8 cellular contexts compared by ENCODE assay signal in genomic region chr9:136483589-136484152, GRCh38. TPM values are rescaled to one million over a fixed set of nuclear protein-coding genes. Genes with fewer than 3 reads are reported as not detected.
A peak's percentile ranks its signal among the peaks of the same experiment; 100 is the strongest.
DNase-seq lines count a peak whose midpoint lies in the region; ATAC-seq and TF ChIP-seq lines count a peak whose summit lies in the region.

No MANE protein-coding gene starts in this region.

- H3K4me3 ChIP-seq in BLaER1 treated with 17β-estradiol and CSF1 and Interleukin-3, amounts not matched to agents 10 nM and 100 nM: peak overlapping the region; percentile 54 to 79 (median 67)
- peak overlapping the region; percentile 73 for H3K4me3 ChIP-seq in coronary artery

- DNase-seq in GM19240 (ENCODE audit: insufficient read length, low spot score) (peak; percentile 94), NCI-H524 (lab: John Stamatoyannopoulos, UW) (peak; percentile 92 to 93), coronary artery (ENCODE audit: low spot score) (peak; percentile 93), left lobe of liver (ENCODE audit: low spot score) (peak; percentile 95)
- peak; percentile 99 for DNase-seq in activated CD4-positive, alpha-beta T cell treated with anti-CD3 and anti-CD28 coated beads, Interleukin-2, amount 10 ng/mL, durations not matched to agents 24 days and 14 days
- peak; percentile 95 to 97 for DNase-seq in stimulated activated CD4-positive, alpha-beta T cell treated with anti-CD3 and anti-CD28 coated beads, Interleukin-2, amount 100 ng/mL, for 24 hours

- no peak for TF ChIP-seq CTCF in coronary artery (IDR thresholded peaks at IDR 0.05)

- H3K4me3 Mint-ChIP-seq in activated CD4-positive, alpha-beta T cell treated with anti-CD3 and anti-CD28 coated beads, Interleukin-2, amount 10 ng/mL, durations not matched to agents 24 days and 14 days: peak overlapping the region; percentile 94

- ATAC-seq in HG03442 (IDR thresholded peaks at IDR 0.05; ENCODE audit: unreplicated experiment) (peak; percentile 59), left lobe of liver (peak; percentile 47)

- H3K27ac ChIP-seq in BLaER1 treated with 17β-estradiol and CSF1 and Interleukin-3, amounts not matched to agents 10 nM and 100 nM: peak overlapping the region; percentile 80 to 98 (median 93)
- peak overlapping the region; percentile 96 to 99 for H3K27ac ChIP-seq in coronary artery

- H3K4me1 ChIP-seq in BLaER1 treated with 17β-estradiol and CSF1 and Interleukin-3, amounts not matched to agents 10 nM and 100 nM: peaks cover 21 to 39% (median 24%) of the 10 kb centered on the region in 10 experiments

- peaks cover 13 to 26% (median 18%) of the 10 kb centered on the region in 11 experiments; a peak in 20 of 22 replicates for H3K36me3 ChIP-seq in BLaER1 treated with 17β-estradiol and CSF1 and Interleukin-3, amounts not matched to agents 10 nM and 100 nM

- H3K4me2 ChIP-seq in BLaER1 treated with 17β-estradiol and CSF1 and Interleukin-3, amounts not matched to agents 10 nM and 100 nM: peak overlapping the region; percentile 94 to 99 (median 98)

- no peaks in the 10 kb centered on the region for H3K9me3 ChIP-seq in BLaER1 treated with 17β-estradiol and CSF1 and Interleukin-3, amounts not matched to agents 10 nM and 100 nM (replicated peaks in 1 of 11)

- peak overlapping the region; percentile 76 to 96 (median 86) for H3K9ac ChIP-seq in BLaER1 treated with 17β-estradiol and CSF1 and Interleukin-3, amounts not matched to agents 10 nM and 100 nM

- peaks cover 14% of the 10 kb centered on the region for H3K36me3 Mint-ChIP-seq in activated CD4-positive, alpha-beta T cell treated with anti-CD3 and anti-CD28 coated beads, Interleukin-2, amount 10 ng/mL, durations not matched to agents 24 days and 14 days (ENCODE audit: low read depth)

- H3K27me3 Mint-ChIP-seq in activated CD4-positive, alpha-beta T cell treated with anti-CD3 and anti-CD28 coated beads, Interleukin-2, amount 10 ng/mL, durations not matched to agents 24 days and 14 days: peaks cover 2% of the 10 kb centered on the region

- no peaks in the 10 kb centered on the region for H3K9me3 Mint-ChIP-seq in activated CD4-positive, alpha-beta T cell treated with anti-CD3 and anti-CD28 coated beads, Interleukin-2, amount 10 ng/mL, durations not matched to agents 24 days and 14 days

- peak overlapping the region; percentile 96 for H3K27ac Mint-ChIP-seq in activated CD4-positive, alpha-beta T cell treated with anti-CD3 and anti-CD28 coated beads, Interleukin-2, amount 10 ng/mL, durations not matched to agents 24 days and 14 days

- intact Hi-C loops in activated CD4-positive, alpha-beta T cell treated with anti-CD3 and anti-CD28 coated beads, Interleukin-2, amount 10 ng/mL, durations not matched to agents 24 days and 14 days (cut with micrococcal nuclease): loop anchor here (1.0 to 5.0 kb wide), 4 partner anchors 56 to 969 kb away; partner anchors contain the start of genes QSOX2 and SNAPC4

- H3K27me3 ChIP-seq in BLaER1 treated with 17β-estradiol and CSF1 and Interleukin-3, amounts not matched to agents 10 nM and 100 nM: no peaks in the 10 kb centered on the region

- peaks cover 36 to 81% (median 57%) of the 10 kb centered on the region in 11 experiments for H4K20me1 ChIP-seq in BLaER1 treated with 17β-estradiol and CSF1 and Interleukin-3, amounts not matched to agents 10 nM and 100 nM

- peaks cover 18% of the 10 kb centered on the region for H3K4me1 Mint-ChIP-seq in activated CD4-positive, alpha-beta T cell treated with anti-CD3 and anti-CD28 coated beads, Interleukin-2, amount 10 ng/mL, durations not matched to agents 24 days and 14 days

RNA-seq across cellular contexts. Expression of gene SEC16A, which starts 0.8 kb away (rescaled TPM):
- 79.2 and 81.2 TPM in 2 replicates for total RNA-seq in activated CD4-positive, alpha-beta T cell treated with anti-CD3 and anti-CD28 coated beads, Interleukin-2, amount 10 ng/mL, durations not matched to agents 24 days and 14 days
- total RNA-seq in left lobe of liver: 71.8 TPM

RNA-seq across cellular contexts. Expression of gene INPP5E, which starts 44.0 kb away (rescaled TPM):
- 19.6 and 20.6 TPM in 2 replicates for total RNA-seq in activated CD4-positive, alpha-beta T cell treated with anti-CD3 and anti-CD28 coated beads, Interleukin-2, amount 10 ng/mL, durations not matched to agents 24 days and 14 days
- total RNA-seq in left lobe of liver: 8.8 TPM

Comparison
In these comparisons a context has a peak if more than half of its experiments do, and no peak if none do; other contexts are left out.
1. Peak in every context shown above with its lines: DNase-seq, ATAC-seq, H3K4me3 ChIP-seq and H3K27ac ChIP-seq.